In the genomic region with DNA sequence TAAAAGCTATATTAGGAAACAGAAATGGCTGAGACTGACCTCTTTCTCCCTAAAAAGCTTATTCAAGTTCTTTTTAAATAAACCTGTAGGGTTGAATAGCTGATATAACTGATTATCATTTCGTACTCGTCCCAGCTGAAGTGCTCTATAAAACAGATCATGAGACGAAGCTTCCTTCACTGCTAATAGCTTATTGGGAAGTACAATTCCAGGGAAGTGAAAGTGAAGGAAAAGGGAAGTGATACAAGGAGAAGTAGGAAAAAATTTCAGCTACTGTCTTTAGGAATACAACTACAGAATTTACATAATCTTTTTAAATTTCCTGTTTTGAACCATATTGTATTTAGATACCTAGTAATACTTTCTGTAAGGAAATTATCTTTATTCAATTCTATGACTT, we compare ENCODE assay signal across 22 cellular contexts.
"Had no signal": no experiment of that assay in that cellular context is flagged by ENCODE, and none has a peak within 500 bp of the region (broad histone marks: within the 10 kb centered on the region; RNA-seq: fewer than 3 reads in every experiment).

No MANE protein-coding gene starts in this region.

- H3K36me3 ChIP-seq: neural progenitor cell, pancreas, right lobe of liver, sigmoid colon, stomach, thoracic aorta, thyroid gland, tibial nerve, upper lobe of left lung, vagina had no signal

- H3K4me1 ChIP-seq: neural progenitor cell, pancreas, psoas muscle, right lobe of liver, stomach, thyroid gland, tibial nerve, upper lobe of left lung, vagina had no signal

- H3K27ac ChIP-seq: neural progenitor cell, pancreas, psoas muscle, right lobe of liver, sigmoid colon, stomach, thoracic aorta, thyroid gland, tibial nerve, upper lobe of left lung, vagina had no signal

- DNase-seq: natural killer cell; pancreas; posterior cingulate gyrus; psoas muscle; right cardiac atrium; right lobe of liver; sigmoid colon; small intestine; stimulated activated CD4-positive, alpha-beta T cell treated with anti-CD3 and anti-CD28 coated beads, Interleukin-15, amount 100 ng/mL, for 24 hours; stimulated activated CD4-positive, alpha-beta T cell treated with anti-CD3 and anti-CD28 coated beads, Interleukin-2, amount 100 ng/mL, for 24 hours; stimulated activated CD4-positive, alpha-beta T cell treated with anti-CD3 and anti-CD28 coated beads, Interleukin-2, amount 100 ng/mL, for 48 hours; stimulated activated CD4-positive, alpha-beta T cell treated with anti-CD3 and anti-CD28 coated beads, Interleukin-4, amount 100 ng/mL, for 24 hours; stimulated activated naive B cell treated with anti-CD40 and anti-IgM and Interleukin-4, amounts not matched to agents 10 μg/mL and 1 μg/mL and 100 μg/mL, for 72 hours; stimulated activated naive CD4-positive, alpha-beta T cell treated with Interleukin-2 at 50 U/mL for 16 hours; stomach; thyroid gland; trophoblast cell; upper lobe of left lung had no signal

- H3K27me3 ChIP-seq: neural progenitor cell, pancreas, right lobe of liver, sigmoid colon, stomach, thyroid gland, tibial nerve, upper lobe of left lung, vagina had no signal

- H3K9me3 ChIP-seq: pancreas, psoas muscle, right lobe of liver, sigmoid colon, thoracic aorta, thyroid gland, tibial nerve, upper lobe of left lung, vagina had no signal

- H3K4me3 ChIP-seq: neural progenitor cell, pancreas, psoas muscle, right lobe of liver, sigmoid colon, stomach, thoracic aorta, thyroid gland, tibial nerve, upper lobe of left lung, vagina had no signal
